ENCODE assay signal across 17 cellular contexts in the genomic region with DNA sequence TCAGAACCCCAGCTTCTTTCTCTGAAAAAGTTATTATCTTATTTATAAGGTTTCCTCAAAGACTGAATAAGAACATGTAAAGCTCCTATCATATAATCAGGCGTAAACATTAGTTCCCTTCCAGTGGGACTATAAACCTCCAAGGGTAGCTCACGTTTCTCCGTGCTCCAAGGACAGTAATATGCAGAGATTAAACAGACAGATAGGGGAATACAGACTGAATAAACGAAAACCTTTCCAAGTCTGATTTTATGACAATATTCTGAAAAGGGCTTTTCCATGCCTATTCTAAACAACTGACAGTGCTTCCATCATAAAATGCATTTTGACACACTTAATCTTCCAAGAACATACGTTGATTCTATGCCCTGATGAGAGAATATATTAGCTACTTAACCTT.
A peak's percentile ranks its signal among the peaks of the same experiment; 100 is the strongest.
DNase-seq lines count a peak whose midpoint lies in the region; ATAC-seq and TF ChIP-seq lines count a peak whose summit lies in the region.
"Had no signal": no experiment of that assay in that cellular context is flagged by ENCODE, and none has a peak within 500 bp of the region (broad histone marks: within the 10 kb centered on the region; RNA-seq: fewer than 3 reads in every experiment).

No MANE protein-coding gene starts in this region.

- peaks cover 12% of the 10 kb centered on the region for H3K9me3 Mint-ChIP-seq in activated naive CD4-positive, alpha-beta T cell treated with anti-CD3 and anti-CD28 coated beads, Interleukin-2, amount 50 U/mL, for 24 hours
- no peaks in the 10 kb centered on the region for H3K9me3 Mint-ChIP-seq in central memory CD8-positive, alpha-beta T cell
- H3K9me3 Mint-ChIP-seq in stimulated activated naive B cell treated with anti-CD40 and anti-IgM and Interleukin-4, amounts not matched to agents 10 μg/mL and 1 μg/mL and 100 μg/mL, for 72 hours = peaks cover 0 to 3% of the 10 kb centered on the region in 2 donors

- H3K27ac Mint-ChIP-seq in activated naive CD4-positive, alpha-beta T cell treated with anti-CD3 and anti-CD28 coated beads, Interleukin-2, amount 50 U/mL, for 24 hours = peak overlapping the region; percentile 94
- peak overlapping the region; percentile 93 for H3K27ac Mint-ChIP-seq in central memory CD8-positive, alpha-beta T cell (ENCODE audit: low read depth)
- peak overlapping the region; percentile 87 for H3K27ac Mint-ChIP-seq in stimulated activated naive B cell treated with anti-CD40 and anti-IgM and Interleukin-4, amounts not matched to agents 10 μg/mL and 1 μg/mL and 100 μg/mL, for 72 hours
- H3K27ac Mint-ChIP-seq: progenitor cell of endocrine pancreas had no signal

- peak overlapping the region; percentile 48; the same call in 1 of the 2 replicates for H3K4me2 ChIP-seq in OCI-LY1 (ENCODE audit: low read length)
- H3K4me2 ChIP-seq: PC-9 had no signal

- H3F3A ChIP-seq in OCI-LY1 (ENCODE audit: insufficient read depth, low read length) = peaks cover 20% of the 10 kb centered on the region

- peaks cover 82% of the 10 kb centered on the region for H3K4me1 ChIP-seq in OCI-LY1 (ENCODE audit: insufficient read depth, low read length, severe bottlenecking)

- peaks cover 92% of the 10 kb centered on the region for H3K4me1 Mint-ChIP-seq in activated naive CD4-positive, alpha-beta T cell treated with anti-CD3 and anti-CD28 coated beads, Interleukin-2, amount 50 U/mL, for 24 hours
- peaks cover 41% of the 10 kb centered on the region for H3K4me1 Mint-ChIP-seq in central memory CD8-positive, alpha-beta T cell
- peaks cover 56 to 91% of the 10 kb centered on the region in 2 donors for H3K4me1 Mint-ChIP-seq in stimulated activated naive B cell treated with anti-CD40 and anti-IgM and Interleukin-4, amounts not matched to agents 10 μg/mL and 1 μg/mL and 100 μg/mL, for 72 hours

- H4K20me1 ChIP-seq in OCI-LY1 (ENCODE audit: insufficient read depth, low read length) = no peaks in the 10 kb centered on the region

- no peak overlapping the region; the same call in 1 of the 2 replicates for H3K9ac ChIP-seq in OCI-LY1 (ENCODE audit: low read length)

- no peaks in the 10 kb centered on the region for H3K9me2 ChIP-seq in OCI-LY1 (ENCODE audit: low read depth, low read length)

- peak overlapping the region; percentile 93 for H3K27ac ChIP-seq in OCI-LY1 (ENCODE audit: low read depth, low read length, poor library complexity, severe bottlenecking)
- H3K27ac ChIP-seq: HL-60, PC-9 had no signal

- no peaks in the 10 kb centered on the region for H3K27me3 Mint-ChIP-seq in activated naive CD4-positive, alpha-beta T cell treated with anti-CD3 and anti-CD28 coated beads, Interleukin-2, amount 50 U/mL, for 24 hours
- H3K27me3 Mint-ChIP-seq in central memory CD8-positive, alpha-beta T cell = peaks cover 10% of the 10 kb centered on the region
- H3K27me3 Mint-ChIP-seq in stimulated activated naive B cell treated with anti-CD40 and anti-IgM and Interleukin-4, amounts not matched to agents 10 μg/mL and 1 μg/mL and 100 μg/mL, for 72 hours = no peaks in the 10 kb centered on the region
- H3K27me3 Mint-ChIP-seq: progenitor cell of endocrine pancreas had no signal

- ATAC-seq in central memory CD8-positive, alpha-beta T cell (replicated peaks; ENCODE audit: extremely low read depth, poor library complexity, severe bottlenecking) = no peak
- ATAC-seq in stimulated activated naive B cell treated with anti-CD40 and anti-IgM and Interleukin-4, amounts not matched to agents 10 μg/mL and 1 μg/mL and 100 μg/mL, for 72 hours (replicated peaks) = no peak

- peaks cover 100% of the 10 kb centered on the region for H3K79me2 ChIP-seq in OCI-LY1 (ENCODE audit: insufficient read depth, low read length)

- no peak for TF ChIP-seq CTCF in OCI-LY1 (IDR thresholded peaks at IDR 0.05; ENCODE audit: low read length)

- peak overlapping the region; percentile 56 for H3K4me3 Mint-ChIP-seq in activated naive CD4-positive, alpha-beta T cell treated with anti-CD3 and anti-CD28 coated beads, Interleukin-2, amount 50 U/mL, for 24 hours
- H3K4me3 Mint-ChIP-seq in central memory CD8-positive, alpha-beta T cell = peak overlapping the region; percentile 39
- peak overlapping the region in 1 of 2 donors; percentile 73 for H3K4me3 Mint-ChIP-seq in stimulated activated naive B cell treated with anti-CD40 and anti-IgM and Interleukin-4, amounts not matched to agents 10 μg/mL and 1 μg/mL and 100 μg/mL, for 72 hours

- peaks cover 51% of the 10 kb centered on the region for H3K36me3 Mint-ChIP-seq in activated naive CD4-positive, alpha-beta T cell treated with anti-CD3 and anti-CD28 coated beads, Interleukin-2, amount 50 U/mL, for 24 hours
- H3K36me3 Mint-ChIP-seq in central memory CD8-positive, alpha-beta T cell (ENCODE audit: insufficient read depth) = peaks cover 12% of the 10 kb centered on the region
- H3K36me3 Mint-ChIP-seq in stimulated activated naive B cell treated with anti-CD40 and anti-IgM and Interleukin-4, amounts not matched to agents 10 μg/mL and 1 μg/mL and 100 μg/mL, for 72 hours = peaks cover 18 to 31% of the 10 kb centered on the region in 2 donors

- H3K9me3 ChIP-seq in OCI-LY1 (ENCODE audit: low read length) = no peaks in the 10 kb centered on the region

- DNase-seq in activated naive CD4-positive, alpha-beta T cell treated with Interleukin-2 at 50 U/mL for 16 hours = no peak
- no peak for DNase-seq in central memory CD8-positive, alpha-beta T cell (ENCODE audit: low spot score in 2 of 2)
- DNase-seq in stimulated activated naive B cell treated with anti-CD40 and anti-IgM and Interleukin-4, amounts not matched to agents 10 μg/mL and 1 μg/mL and 100 μg/mL, for 72 hours = no peak
- DNase-seq in NCI-H226 (no peak), NCI-H2227 treated with DMSO at 0.1 percent for 48 hours (lab: John Stamatoyannopoulos, UW) (no peak), NCI-H1930 (lab: John Stamatoyannopoulos, UW) (no peak)
- DNase-seq: Calu3, H7, heart right ventricle, NCI-H2029 treated with DMSO at 0.1 percent for 48 hours, NCI-H526, PC-9 had no signal

- H3K36me3 ChIP-seq in OCI-LY1 (ENCODE audit: insufficient read depth, low read length) = peaks cover 86% of the 10 kb centered on the region

- no peaks in the 10 kb centered on the region for H3K27me3 ChIP-seq in OCI-LY1 (ENCODE audit: insufficient read depth, low read length)
- H3K27me3 ChIP-seq: heart right ventricle had no signal

- no peak overlapping the region for H2AFZ ChIP-seq in OCI-LY1 (ENCODE audit: low read length)
- H2AFZ ChIP-seq: PC-9 had no signal

- H3K4me3 ChIP-seq in OCI-LY1 (ENCODE audit: low read depth, low read length, poor library complexity, severe bottlenecking) = no peak overlapping the region
- H3K4me3 ChIP-seq: heart right ventricle, lung, PC-9 had no signal
